ENCODE assay signal across 18 cellular contexts in genomic region chr7:144820557-144820956, GRCh38. TPM values are rescaled to one million over a fixed set of nuclear protein-coding genes. Genes with fewer than 3 reads are reported as not detected.
DNase-seq lines count a peak whose midpoint lies in the region; ATAC-seq and TF ChIP-seq lines count a peak whose summit lies in the region.
"Had no signal": no experiment of that assay in that cellular context is flagged by ENCODE, and none has a peak within 500 bp of the region (broad histone marks: within the 10 kb centered on the region; RNA-seq: fewer than 3 reads in every experiment).

No MANE protein-coding gene starts in this region.

- H3K36me3 ChIP-seq in endodermal cell (ENCODE audit: control insufficient read depth, insufficient read depth, low read length) = peaks cover 3% of the 10 kb centered on the region
- H3K36me3 ChIP-seq: esophagus squamous epithelium, heart left ventricle had no signal

- no peak overlapping the region for H3K9ac ChIP-seq in endodermal cell (ENCODE audit: extremely low read depth, low read length, poor library complexity, severe bottlenecking)

- no peaks in the 10 kb centered on the region for H3K9me3 Mint-ChIP-seq in activated CD8-positive, alpha-beta memory T cell treated with anti-CD3 and anti-CD28 coated beads, Interleukin-2, amount 10 ng/mL, durations not matched to agents 7 days and 5 days (ENCODE audit: low read depth)
- no peaks in the 10 kb centered on the region for H3K9me3 Mint-ChIP-seq in activated T-helper 2 cell treated with anti-CD3 and anti-CD28 coated beads, Interferon-gamma antibody, Interleukin-2, Interleukin-4, amounts not matched to agents 10 μg/mL and 5 μg/mL and 100 μg/mL, durations not matched to agents 14 hours and 24 hours and 36 hours
- no peaks in the 10 kb centered on the region for H3K9me3 Mint-ChIP-seq in stimulated activated memory B cell treated with anti-CD40 and anti-IgM and Interleukin-4, amounts not matched to agents 10 μg/mL and 1 μg/mL and 100 μg/mL, for 72 hours
- no peaks in the 10 kb centered on the region for H3K9me3 Mint-ChIP-seq in endodermal cell
- H3K9me3 Mint-ChIP-seq: CD14-positive monocyte had no signal

- no peaks in the 10 kb centered on the region for H3K27me3 Mint-ChIP-seq in activated CD8-positive, alpha-beta memory T cell treated with anti-CD3 and anti-CD28 coated beads, Interleukin-2, amount 10 ng/mL, durations not matched to agents 7 days and 5 days
- H3K27me3 Mint-ChIP-seq in activated T-helper 2 cell treated with anti-CD3 and anti-CD28 coated beads, Interferon-gamma antibody, Interleukin-2, Interleukin-4, amounts not matched to agents 10 μg/mL and 5 μg/mL and 100 μg/mL, durations not matched to agents 14 hours and 24 hours and 36 hours (ENCODE audit: low read depth) = no peaks in the 10 kb centered on the region
- H3K27me3 Mint-ChIP-seq in stimulated activated memory B cell treated with anti-CD40 and anti-IgM and Interleukin-4, amounts not matched to agents 10 μg/mL and 1 μg/mL and 100 μg/mL, for 72 hours = no peaks in the 10 kb centered on the region
- peaks cover 7% of the 10 kb centered on the region for H3K27me3 Mint-ChIP-seq in endodermal cell (ENCODE audit: insufficient read depth)

- peak; percentile 57 for ATAC-seq in activated CD8-positive, alpha-beta memory T cell treated with anti-CD3 and anti-CD28 coated beads, Interleukin-2, amount 10 ng/mL, durations not matched to agents 7 days and 5 days
- ATAC-seq in HG02884 (IDR thresholded peaks at IDR 0.05; ENCODE audit: unreplicated experiment) = peak; percentile 22
- ATAC-seq in stimulated activated memory B cell treated with anti-CD40 and anti-IgM and Interleukin-4, amounts not matched to agents 10 μg/mL and 1 μg/mL and 100 μg/mL, for 72 hours = no peak
- ATAC-seq: heart left ventricle had no signal

- H3K27ac Mint-ChIP-seq in activated CD8-positive, alpha-beta memory T cell treated with anti-CD3 and anti-CD28 coated beads, Interleukin-2, amount 10 ng/mL, durations not matched to agents 7 days and 5 days = peak overlapping the region; percentile 70
- H3K27ac Mint-ChIP-seq in activated T-helper 2 cell treated with anti-CD3 and anti-CD28 coated beads, Interferon-gamma antibody, Interleukin-2, Interleukin-4, amounts not matched to agents 10 μg/mL and 5 μg/mL and 100 μg/mL, durations not matched to agents 14 hours and 24 hours and 36 hours = peak overlapping the region; percentile 71
- peak overlapping the region; percentile 76 for H3K27ac Mint-ChIP-seq in stimulated activated memory B cell treated with anti-CD40 and anti-IgM and Interleukin-4, amounts not matched to agents 10 μg/mL and 1 μg/mL and 100 μg/mL, for 72 hours
- no peak overlapping the region for H3K27ac Mint-ChIP-seq in endodermal cell
- H3K27ac Mint-ChIP-seq: CD14-positive monocyte had no signal

- no peaks in the 10 kb centered on the region for H3K9me3 ChIP-seq in endodermal cell (ENCODE audit: control insufficient read depth, low read length)
- H3K9me3 ChIP-seq: esophagus squamous epithelium, heart left ventricle had no signal

- H3K4me1 Mint-ChIP-seq in activated CD8-positive, alpha-beta memory T cell treated with anti-CD3 and anti-CD28 coated beads, Interleukin-2, amount 10 ng/mL, durations not matched to agents 7 days and 5 days = peaks cover 61% of the 10 kb centered on the region
- H3K4me1 Mint-ChIP-seq in activated T-helper 2 cell treated with anti-CD3 and anti-CD28 coated beads, Interferon-gamma antibody, Interleukin-2, Interleukin-4, amounts not matched to agents 10 μg/mL and 5 μg/mL and 100 μg/mL, durations not matched to agents 14 hours and 24 hours and 36 hours (ENCODE audit: low read depth) = peaks cover 64% of the 10 kb centered on the region
- peaks cover 69% of the 10 kb centered on the region for H3K4me1 Mint-ChIP-seq in stimulated activated memory B cell treated with anti-CD40 and anti-IgM and Interleukin-4, amounts not matched to agents 10 μg/mL and 1 μg/mL and 100 μg/mL, for 72 hours
- H3K4me1 Mint-ChIP-seq in endodermal cell = peaks cover 29% of the 10 kb centered on the region

- no peaks in the 10 kb centered on the region for H3K27me3 ChIP-seq in endodermal cell (ENCODE audit: control insufficient read depth, insufficient read depth, low read length, poor library complexity, severe bottlenecking)
- H3K27me3 ChIP-seq: esophagus squamous epithelium, heart left ventricle had no signal

- peaks cover 11% of the 10 kb centered on the region for H3K36me3 Mint-ChIP-seq in activated CD8-positive, alpha-beta memory T cell treated with anti-CD3 and anti-CD28 coated beads, Interleukin-2, amount 10 ng/mL, durations not matched to agents 7 days and 5 days
- no peaks in the 10 kb centered on the region for H3K36me3 Mint-ChIP-seq in activated T-helper 2 cell treated with anti-CD3 and anti-CD28 coated beads, Interferon-gamma antibody, Interleukin-2, Interleukin-4, amounts not matched to agents 10 μg/mL and 5 μg/mL and 100 μg/mL, durations not matched to agents 14 hours and 24 hours and 36 hours (ENCODE audit: low read depth)
- H3K36me3 Mint-ChIP-seq in stimulated activated memory B cell treated with anti-CD40 and anti-IgM and Interleukin-4, amounts not matched to agents 10 μg/mL and 1 μg/mL and 100 μg/mL, for 72 hours = no peaks in the 10 kb centered on the region
- H3K36me3 Mint-ChIP-seq in endodermal cell (ENCODE audit: low read depth) = peaks cover 3% of the 10 kb centered on the region

- CTCF ChIA-PET in activated CD8-positive, alpha-beta memory T cell treated with anti-CD3 and anti-CD28 coated beads, Interleukin-2, amount 10 ng/mL, durations not matched to agents 7 days and 5 days (lab: Charles Lee) = interaction anchor here (0.9 to 5.1 kb wide), 3 partner anchors 8 to 18 kb away, joined by 3 to 34 read pairs (median 6); partner anchors contain the start of gene TPK1

- no peak for TF ChIP-seq CTCF in endodermal cell (conservative IDR thresholded peaks at IDR 0.05)

- H3K27ac ChIP-seq in endodermal cell (ENCODE audit: low read depth, low read length) = no peak overlapping the region
- H3K27ac ChIP-seq: esophagus squamous epithelium, heart left ventricle, HL-60 had no signal

- intact Hi-C loops in activated T-helper 2 cell treated with anti-CD3 and anti-CD28 coated beads, Interferon-gamma antibody, Interleukin-2, Interleukin-4, amounts not matched to agents 10 μg/mL and 5 μg/mL and 100 μg/mL, durations not matched to agents 14 hours and 24 hours and 36 hours (cut with micrococcal nuclease) = no loop called here

- H3K4me3 ChIP-seq in endodermal cell (ENCODE audit: low read length) = no peak overlapping the region
- H3K4me3 ChIP-seq: esophagus squamous epithelium, heart left ventricle had no signal

- H3K4me3 Mint-ChIP-seq in activated CD8-positive, alpha-beta memory T cell treated with anti-CD3 and anti-CD28 coated beads, Interleukin-2, amount 10 ng/mL, durations not matched to agents 7 days and 5 days = peak overlapping the region; percentile 22
- no peak overlapping the region for H3K4me3 Mint-ChIP-seq in activated T-helper 2 cell treated with anti-CD3 and anti-CD28 coated beads, Interferon-gamma antibody, Interleukin-2, Interleukin-4, amounts not matched to agents 10 μg/mL and 5 μg/mL and 100 μg/mL, durations not matched to agents 14 hours and 24 hours and 36 hours (ENCODE audit: low read depth)
- H3K4me3 Mint-ChIP-seq in stimulated activated memory B cell treated with anti-CD40 and anti-IgM and Interleukin-4, amounts not matched to agents 10 μg/mL and 1 μg/mL and 100 μg/mL, for 72 hours = no peak overlapping the region
- H3K4me3 Mint-ChIP-seq in endodermal cell = no peak overlapping the region
- H3K4me3 Mint-ChIP-seq: CD14-positive monocyte had no signal

- peaks cover 6% of the 10 kb centered on the region for H3K4me1 ChIP-seq in endodermal cell (ENCODE audit: control insufficient read depth, insufficient read depth, low read length)

- DNase-seq in activated CD8-positive, alpha-beta memory T cell treated with anti-CD3 and anti-CD28 coated beads, Interleukin-2, amount 10 ng/mL, durations not matched to agents 7 days and 5 days = peak; percentile 57
- DNase-seq in activated CD8-positive, alpha-beta memory T cell treated with anti-CD3 and anti-CD28 coated beads for 24 hours = no peak
- no peak for DNase-seq in activated T-helper 2 cell treated with anti-CD3 and anti-CD28 coated beads, Interferon-gamma antibody, Interleukin-2, Interleukin-4, amounts not matched to agents 10 μg/mL and 5 μg/mL and 100 μg/mL, durations not matched to agents 14 hours and 24 hours and 36 hours (ENCODE audit: low spot score)
- no peak for DNase-seq in endodermal cell
- DNase-seq in T1000 (lab: John Stamatoyannopoulos, UW) = no peak
- no peak for DNase-seq in DMS53 (lab: John Stamatoyannopoulos, UW)
- DNase-seq: activated CD4-positive, alpha-beta T cell treated with anti-CD3 and anti-CD28 coated beads, Interleukin-2, amount 50 U/mL, for 48 hours; EL; esophagus squamous epithelium; HCEC 1CT; heart left ventricle; mesenchymal stem cell; NCI-H2107; stimulated activated CD4-positive, alpha-beta T cell treated with anti-CD3 and anti-CD28 coated beads, Interleukin-15, amount 100 ng/mL, for 24 hours had no signal

RNA-seq across cellular contexts. Expression of gene TPK1, which starts 15.3 kb away (rescaled TPM):
- 10 to 100 TPM; 13.1 to 15.0 TPM for total RNA-seq in activated CD8-positive, alpha-beta memory T cell treated with anti-CD3 and anti-CD28 coated beads, Interleukin-2, amount 10 ng/mL, durations not matched to agents 7 days and 5 days
- 12.4 and 17.5 TPM in 2 replicates for total RNA-seq in activated T-helper 2 cell treated with anti-CD3 and anti-CD28 coated beads, Interferon-gamma antibody, Interleukin-2, Interleukin-4, amounts not matched to agents 10 μg/mL and 5 μg/mL and 100 μg/mL, durations not matched to agents 14 hours and 24 hours and 36 hours
- total RNA-seq in endodermal cell = 1 to 10 TPM; 9.7 TPM
- polyA plus RNA-seq in endodermal cell (2013, experiment 1 of 2) = 6.7 TPM
- 7.1 TPM for polyA plus RNA-seq in endodermal cell (2013, experiment 2 of 2)
